ENCODE assay signal across 2 cellular contexts in the genomic region with DNA sequence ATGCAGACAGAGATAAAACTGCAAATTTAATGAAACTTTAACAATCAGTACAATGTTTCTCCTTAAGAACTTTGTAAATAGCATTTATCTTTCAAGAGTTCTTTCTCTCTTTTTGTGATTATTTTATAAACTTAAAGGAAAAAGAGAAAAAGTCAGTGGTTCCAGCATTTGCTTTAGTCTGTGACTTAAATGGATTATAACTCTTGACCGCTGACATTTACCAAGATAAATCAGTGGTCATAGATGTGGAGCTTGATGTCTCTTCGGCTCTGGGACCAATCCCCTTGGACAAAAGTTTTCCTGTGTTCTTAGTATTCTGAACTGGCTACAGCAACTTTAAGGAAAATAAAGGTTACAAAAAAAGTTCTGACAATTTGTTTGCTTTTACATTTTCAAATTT.
TF ChIP-seq lines count a peak whose summit lies in the region.

No MANE protein-coding gene starts in this region.

TF ChIP-seq in GM23338, 12 proteins besides CTCF, POLR2A, EP300 and RAD21:
- TF ChIP-seq, protein P1, sequence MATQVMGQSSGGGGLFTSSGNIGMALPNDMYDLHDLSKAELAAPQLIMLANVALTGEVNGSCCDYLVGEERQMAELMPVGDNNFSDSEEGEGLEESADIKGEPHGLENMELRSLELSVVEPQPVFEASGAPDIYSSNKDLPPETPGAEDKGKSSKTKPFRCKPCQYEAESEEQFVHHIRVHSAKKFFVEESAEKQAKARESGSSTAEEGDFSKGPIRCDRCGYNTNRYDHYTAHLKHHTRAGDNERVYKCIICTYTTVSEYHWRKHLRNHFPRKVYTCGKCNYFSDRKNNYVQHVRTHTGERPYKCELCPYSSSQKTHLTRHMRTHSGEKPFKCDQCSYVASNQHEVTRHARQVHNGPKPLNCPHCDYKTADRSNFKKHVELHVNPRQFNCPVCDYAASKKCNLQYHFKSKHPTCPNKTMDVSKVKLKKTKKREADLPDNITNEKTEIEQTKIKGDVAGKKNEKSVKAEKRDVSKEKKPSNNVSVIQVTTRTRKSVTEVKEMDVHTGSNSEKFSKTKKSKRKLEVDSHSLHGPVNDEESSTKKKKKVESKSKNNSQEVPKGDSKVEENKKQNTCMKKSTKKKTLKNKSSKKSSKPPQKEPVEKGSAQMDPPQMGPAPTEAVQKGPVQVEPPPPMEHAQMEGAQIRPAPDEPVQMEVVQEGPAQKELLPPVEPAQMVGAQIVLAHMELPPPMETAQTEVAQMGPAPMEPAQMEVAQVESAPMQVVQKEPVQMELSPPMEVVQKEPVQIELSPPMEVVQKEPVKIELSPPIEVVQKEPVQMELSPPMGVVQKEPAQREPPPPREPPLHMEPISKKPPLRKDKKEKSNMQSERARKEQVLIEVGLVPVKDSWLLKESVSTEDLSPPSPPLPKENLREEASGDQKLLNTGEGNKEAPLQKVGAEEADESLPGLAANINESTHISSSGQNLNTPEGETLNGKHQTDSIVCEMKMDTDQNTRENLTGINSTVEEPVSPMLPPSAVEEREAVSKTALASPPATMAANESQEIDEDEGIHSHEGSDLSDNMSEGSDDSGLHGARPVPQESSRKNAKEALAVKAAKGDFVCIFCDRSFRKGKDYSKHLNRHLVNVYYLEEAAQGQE (IDR thresholded peaks at IDR 0.05; ENCODE audit: unreplicated experiment): no peak
- TF ChIP-seq EZH2 (IDR thresholded peaks at IDR 0.05; ENCODE audit: low read depth, unreplicated experiment) (no peak), ZNF114 (CRISPR knock-in tag; IDR thresholded peaks at IDR 0.05) (no peak), ZNF331 (CRISPR knock-in tag; IDR thresholded peaks at IDR 0.05; ENCODE audit: low read depth) (no peak), STAT1 (IDR thresholded peaks at IDR 0.05; ENCODE audit: unreplicated experiment) (no peak)
- TF ChIP-seq, protein P2, sequence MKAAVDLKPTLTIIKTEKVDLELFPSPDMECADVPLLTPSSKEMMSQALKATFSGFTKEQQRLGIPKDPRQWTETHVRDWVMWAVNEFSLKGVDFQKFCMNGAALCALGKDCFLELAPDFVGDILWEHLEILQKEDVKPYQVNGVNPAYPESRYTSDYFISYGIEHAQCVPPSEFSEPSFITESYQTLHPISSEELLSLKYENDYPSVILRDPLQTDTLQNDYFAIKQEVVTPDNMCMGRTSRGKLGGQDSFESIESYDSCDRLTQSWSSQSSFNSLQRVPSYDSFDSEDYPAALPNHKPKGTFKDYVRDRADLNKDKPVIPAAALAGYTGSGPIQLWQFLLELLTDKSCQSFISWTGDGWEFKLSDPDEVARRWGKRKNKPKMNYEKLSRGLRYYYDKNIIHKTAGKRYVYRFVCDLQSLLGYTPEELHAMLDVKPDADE (IDR thresholded peaks at IDR 0.05): no peak

TF ChIP-seq in H1, 55 proteins besides CTCF, POLR2A, EP300 and RAD21 (continued from another document):
- no peak for TF ChIP-seq TEAD4 (IDR thresholded peaks at IDR 0.05; ENCODE audit: low read depth, low read length)
- no peak for TF ChIP-seq SP2 (IDR thresholded peaks at IDR 0.05; ENCODE audit: low read length)
- TF ChIP-seq KDM5A (IDR thresholded peaks at IDR 0.05; ENCODE audit: low read length): no peak
- TF ChIP-seq TAF7 (optimal IDR thresholded peaks at IDR 0.05; ENCODE audit: borderline replicate concordance, low read depth, low read length): no peak
- no peak for TF ChIP-seq YY1 (IDR thresholded peaks at IDR 0.05; ENCODE audit: low read depth, low read length)
- TF ChIP-seq, protein P3, sequence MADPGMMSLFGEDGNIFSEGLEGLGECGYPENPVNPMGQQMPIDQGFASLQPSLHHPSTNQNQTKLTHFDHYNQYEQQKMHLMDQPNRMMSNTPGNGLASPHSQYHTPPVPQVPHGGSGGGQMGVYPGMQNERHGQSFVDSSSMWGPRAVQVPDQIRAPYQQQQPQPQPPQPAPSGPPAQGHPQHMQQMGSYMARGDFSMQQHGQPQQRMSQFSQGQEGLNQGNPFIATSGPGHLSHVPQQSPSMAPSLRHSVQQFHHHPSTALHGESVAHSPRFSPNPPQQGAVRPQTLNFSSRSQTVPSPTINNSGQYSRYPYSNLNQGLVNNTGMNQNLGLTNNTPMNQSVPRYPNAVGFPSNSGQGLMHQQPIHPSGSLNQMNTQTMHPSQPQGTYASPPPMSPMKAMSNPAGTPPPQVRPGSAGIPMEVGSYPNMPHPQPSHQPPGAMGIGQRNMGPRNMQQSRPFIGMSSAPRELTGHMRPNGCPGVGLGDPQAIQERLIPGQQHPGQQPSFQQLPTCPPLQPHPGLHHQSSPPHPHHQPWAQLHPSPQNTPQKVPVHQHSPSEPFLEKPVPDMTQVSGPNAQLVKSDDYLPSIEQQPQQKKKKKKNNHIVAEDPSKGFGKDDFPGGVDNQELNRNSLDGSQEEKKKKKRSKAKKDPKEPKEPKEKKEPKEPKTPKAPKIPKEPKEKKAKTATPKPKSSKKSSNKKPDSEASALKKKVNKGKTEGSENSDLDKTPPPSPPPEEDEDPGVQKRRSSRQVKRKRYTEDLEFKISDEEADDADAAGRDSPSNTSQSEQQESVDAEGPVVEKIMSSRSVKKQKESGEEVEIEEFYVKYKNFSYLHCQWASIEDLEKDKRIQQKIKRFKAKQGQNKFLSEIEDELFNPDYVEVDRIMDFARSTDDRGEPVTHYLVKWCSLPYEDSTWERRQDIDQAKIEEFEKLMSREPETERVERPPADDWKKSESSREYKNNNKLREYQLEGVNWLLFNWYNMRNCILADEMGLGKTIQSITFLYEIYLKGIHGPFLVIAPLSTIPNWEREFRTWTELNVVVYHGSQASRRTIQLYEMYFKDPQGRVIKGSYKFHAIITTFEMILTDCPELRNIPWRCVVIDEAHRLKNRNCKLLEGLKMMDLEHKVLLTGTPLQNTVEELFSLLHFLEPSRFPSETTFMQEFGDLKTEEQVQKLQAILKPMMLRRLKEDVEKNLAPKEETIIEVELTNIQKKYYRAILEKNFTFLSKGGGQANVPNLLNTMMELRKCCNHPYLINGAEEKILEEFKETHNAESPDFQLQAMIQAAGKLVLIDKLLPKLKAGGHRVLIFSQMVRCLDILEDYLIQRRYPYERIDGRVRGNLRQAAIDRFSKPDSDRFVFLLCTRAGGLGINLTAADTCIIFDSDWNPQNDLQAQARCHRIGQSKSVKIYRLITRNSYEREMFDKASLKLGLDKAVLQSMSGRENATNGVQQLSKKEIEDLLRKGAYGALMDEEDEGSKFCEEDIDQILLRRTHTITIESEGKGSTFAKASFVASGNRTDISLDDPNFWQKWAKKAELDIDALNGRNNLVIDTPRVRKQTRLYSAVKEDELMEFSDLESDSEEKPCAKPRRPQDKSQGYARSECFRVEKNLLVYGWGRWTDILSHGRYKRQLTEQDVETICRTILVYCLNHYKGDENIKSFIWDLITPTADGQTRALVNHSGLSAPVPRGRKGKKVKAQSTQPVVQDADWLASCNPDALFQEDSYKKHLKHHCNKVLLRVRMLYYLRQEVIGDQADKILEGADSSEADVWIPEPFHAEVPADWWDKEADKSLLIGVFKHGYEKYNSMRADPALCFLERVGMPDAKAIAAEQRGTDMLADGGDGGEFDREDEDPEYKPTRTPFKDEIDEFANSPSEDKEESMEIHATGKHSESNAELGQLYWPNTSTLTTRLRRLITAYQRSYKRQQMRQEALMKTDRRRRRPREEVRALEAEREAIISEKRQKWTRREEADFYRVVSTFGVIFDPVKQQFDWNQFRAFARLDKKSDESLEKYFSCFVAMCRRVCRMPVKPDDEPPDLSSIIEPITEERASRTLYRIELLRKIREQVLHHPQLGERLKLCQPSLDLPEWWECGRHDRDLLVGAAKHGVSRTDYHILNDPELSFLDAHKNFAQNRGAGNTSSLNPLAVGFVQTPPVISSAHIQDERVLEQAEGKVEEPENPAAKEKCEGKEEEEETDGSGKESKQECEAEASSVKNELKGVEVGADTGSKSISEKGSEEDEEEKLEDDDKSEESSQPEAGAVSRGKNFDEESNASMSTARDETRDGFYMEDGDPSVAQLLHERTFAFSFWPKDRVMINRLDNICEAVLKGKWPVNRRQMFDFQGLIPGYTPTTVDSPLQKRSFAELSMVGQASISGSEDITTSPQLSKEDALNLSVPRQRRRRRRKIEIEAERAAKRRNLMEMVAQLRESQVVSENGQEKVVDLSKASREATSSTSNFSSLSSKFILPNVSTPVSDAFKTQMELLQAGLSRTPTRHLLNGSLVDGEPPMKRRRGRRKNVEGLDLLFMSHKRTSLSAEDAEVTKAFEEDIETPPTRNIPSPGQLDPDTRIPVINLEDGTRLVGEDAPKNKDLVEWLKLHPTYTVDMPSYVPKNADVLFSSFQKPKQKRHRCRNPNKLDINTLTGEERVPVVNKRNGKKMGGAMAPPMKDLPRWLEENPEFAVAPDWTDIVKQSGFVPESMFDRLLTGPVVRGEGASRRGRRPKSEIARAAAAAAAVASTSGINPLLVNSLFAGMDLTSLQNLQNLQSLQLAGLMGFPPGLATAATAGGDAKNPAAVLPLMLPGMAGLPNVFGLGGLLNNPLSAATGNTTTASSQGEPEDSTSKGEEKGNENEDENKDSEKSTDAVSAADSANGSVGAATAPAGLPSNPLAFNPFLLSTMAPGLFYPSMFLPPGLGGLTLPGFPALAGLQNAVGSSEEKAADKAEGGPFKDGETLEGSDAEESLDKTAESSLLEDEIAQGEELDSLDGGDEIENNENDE (IDR thresholded peaks at IDR 0.05; ENCODE audit: insufficient replicate concordance, low read length): no peak
- TF ChIP-seq SP4 (IDR thresholded peaks at IDR 0.05; ENCODE audit: low read length): no peak
- no peak for TF ChIP-seq CREB1 (IDR thresholded peaks at IDR 0.05)
